Comparison of ENCODE assay signal across 11 cellular contexts in the genomic region with DNA sequence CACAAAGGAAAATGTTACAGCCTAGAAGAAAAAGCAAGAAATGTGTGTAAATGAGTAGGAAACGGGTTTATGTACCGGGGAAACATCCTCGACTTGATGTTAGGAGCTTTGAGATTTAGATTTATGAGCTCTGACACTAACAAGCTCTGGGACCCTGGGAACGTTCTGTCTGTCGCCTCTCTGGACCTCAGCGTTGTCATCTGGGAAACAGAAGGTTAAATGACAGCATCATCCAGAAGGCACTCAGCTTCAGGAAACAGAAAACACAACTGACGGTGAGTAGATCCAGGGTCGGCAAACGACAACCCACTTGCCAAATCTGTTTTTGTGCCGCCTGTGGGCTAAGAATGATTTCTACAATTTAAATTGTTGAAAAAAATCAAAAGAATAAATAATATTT. TPM values are rescaled to one million over a fixed set of nuclear protein-coding genes. Genes with fewer than 3 reads are reported as not detected.
DNase-seq lines count a peak whose midpoint lies in the region; ATAC-seq and TF ChIP-seq lines count a peak whose summit lies in the region.
"Had no signal": no experiment of that assay in that cellular context is flagged by ENCODE, and none has a peak within 500 bp of the region (broad histone marks: within the 10 kb centered on the region; RNA-seq: fewer than 3 reads in every experiment).

No MANE protein-coding gene starts in this region.

- H2AFZ ChIP-seq in ACC112 (ENCODE audit: low read length, unreplicated experiment): peak overlapping the region; percentile 35

- TF ChIP-seq POLR2A in prostate gland (IDR thresholded peaks at IDR 0.05): no peak

- peaks cover 22% of the 10 kb centered on the region for H3K4me1 Mint-ChIP-seq in nephron

- H3K4me3 Mint-ChIP-seq in nephron: peak overlapping the region in 2 of 3 experiments; percentile 8 to 40
- H3K4me3 Mint-ChIP-seq: activated T-cell treated with anti-CD3 and anti-CD28 coated beads, Interleukin-2, amount 50 U/mL, for 4 hours had no signal

- peak overlapping the region; percentile 27 to 93 (median 86) for H3K27ac Mint-ChIP-seq in nephron

- H3K4me1 ChIP-seq in ACC112 (ENCODE audit: control insufficient read depth, insufficient read depth, low read length, unreplicated experiment) (peaks cover 14% of the 10 kb centered on the region), endocrine pancreas (ENCODE audit: control insufficient read depth, insufficient read depth, low read length) (no peaks in the 10 kb centered on the region), prostate gland (replicated peaks) (no peaks in the 10 kb centered on the region)

- 19% methylated on average over 10 of the region's 10 CpGs for WGBS in prostate gland

- H3K9ac ChIP-seq in endocrine pancreas (ENCODE audit: control insufficient read depth, insufficient read depth, low read length): no peak overlapping the region

- H3K36me3 Mint-ChIP-seq in nephron (ENCODE audit: low read depth): no peaks in the 10 kb centered on the region

- H3K27me3 Mint-ChIP-seq in nephron (ENCODE audit: low read depth): peaks cover 16% of the 10 kb centered on the region

- H3K9me3 Mint-ChIP-seq in nephron: peaks cover 4% of the 10 kb centered on the region
- H3K9me3 Mint-ChIP-seq: activated T-cell treated with anti-CD3 and anti-CD28 coated beads, Interleukin-2, amount 50 U/mL, for 4 hours had no signal

- H3K9me3 ChIP-seq in endocrine pancreas (ENCODE audit: control insufficient read depth, low read length) (no peaks in the 10 kb centered on the region), prostate gland (no peaks in the 10 kb centered on the region)
- H3K9me3 ChIP-seq: suprapubic skin had no signal

- peak overlapping the region; percentile 22; the same call in 1 of the 2 replicates for H3K27ac ChIP-seq in ACC112 (ENCODE audit: low read depth, low read length)
- no peak overlapping the region for H3K27ac ChIP-seq in prostate gland
- H3K27ac ChIP-seq: RWPE1, suprapubic skin had no signal

- H3K36me3 ChIP-seq in ACC112 (ENCODE audit: insufficient read depth, low read length) (no peaks in the 10 kb centered on the region), endocrine pancreas (ENCODE audit: control insufficient read depth, insufficient read depth, low read length) (no peaks in the 10 kb centered on the region), prostate gland (no peaks in the 10 kb centered on the region)
- H3K36me3 ChIP-seq: suprapubic skin had no signal

- TF ChIP-seq CTCF in nephron (IDR thresholded peaks at IDR 0.05; ENCODE audit: unreplicated experiment in 3 of 3) (no peak), GM13976 (IDR thresholded peaks at IDR 0.05; ENCODE audit: borderline replicate concordance, control extremely low read depth, extremely low read depth, insufficient read depth, missing control alignments) (no peak), prostate gland (IDR thresholded peaks at IDR 0.05) (no peak)

- H3K79me2 ChIP-seq in ACC112 (ENCODE audit: control insufficient read depth, insufficient read depth, low read length, unreplicated experiment): no peaks in the 10 kb centered on the region

- intact Hi-C loops in prostate gland (cut with DNase I): loop anchor here (1.0 to 10.0 kb wide), 4 partner anchors 41 to 398 kb away; no protein-coding TSS in a partner anchor

- DNase-seq in NCI-H1694 (lab: John Stamatoyannopoulos, UW) (peak; percentile 18), GM13976 (ENCODE audit: low spot score) (no peak), prostate gland (ENCODE audit: low spot score) (no peak), EL (no peak)

- ATAC-seq in esophagus mucosa: no peak

- in situ Hi-C loops in GM13976 (cut with MboI; ENCODE audit: low sequenced_read_pairs, unreplicated experiment): no loop called here

- peak overlapping the region; percentile 46 for H3K4me3 ChIP-seq in ACC112 (ENCODE audit: low read depth, low read length)
- peak overlapping the region; percentile 48 for H3K4me3 ChIP-seq in endocrine pancreas (ENCODE audit: control insufficient read depth, insufficient read depth, low read length)
- no peak overlapping the region for H3K4me3 ChIP-seq in prostate gland
- H3K4me3 ChIP-seq: suprapubic skin had no signal

- peaks cover 26% of the 10 kb centered on the region for H3K27me3 ChIP-seq in ACC112 (ENCODE audit: insufficient read depth, low read length)
- no peaks in the 10 kb centered on the region for H3K27me3 ChIP-seq in endocrine pancreas (ENCODE audit: control insufficient read depth, insufficient read depth, low read length)
- no peaks in the 10 kb centered on the region for H3K27me3 ChIP-seq in prostate gland (replicated peaks; ENCODE audit: insufficient read depth)

RNA-seq across cellular contexts. Expression of gene SYT13, which starts 46.9 kb away (rescaled TPM):
- total RNA-seq in prostate gland (1 to 10 TPM in 1 of 2 donors, under 1 TPM in 1; 0.80 to 4.8 TPM), esophagus mucosa (not detected)

Comparison
In these comparisons a context has a peak if more than half of its experiments do, and no peak if none do; other contexts are left out.
1. H3K4me3 ChIP-seq: peak in ACC112 (single experiment) and endocrine pancreas (single experiment); none in prostate gland (0 of 2).